In the genomic region with DNA sequence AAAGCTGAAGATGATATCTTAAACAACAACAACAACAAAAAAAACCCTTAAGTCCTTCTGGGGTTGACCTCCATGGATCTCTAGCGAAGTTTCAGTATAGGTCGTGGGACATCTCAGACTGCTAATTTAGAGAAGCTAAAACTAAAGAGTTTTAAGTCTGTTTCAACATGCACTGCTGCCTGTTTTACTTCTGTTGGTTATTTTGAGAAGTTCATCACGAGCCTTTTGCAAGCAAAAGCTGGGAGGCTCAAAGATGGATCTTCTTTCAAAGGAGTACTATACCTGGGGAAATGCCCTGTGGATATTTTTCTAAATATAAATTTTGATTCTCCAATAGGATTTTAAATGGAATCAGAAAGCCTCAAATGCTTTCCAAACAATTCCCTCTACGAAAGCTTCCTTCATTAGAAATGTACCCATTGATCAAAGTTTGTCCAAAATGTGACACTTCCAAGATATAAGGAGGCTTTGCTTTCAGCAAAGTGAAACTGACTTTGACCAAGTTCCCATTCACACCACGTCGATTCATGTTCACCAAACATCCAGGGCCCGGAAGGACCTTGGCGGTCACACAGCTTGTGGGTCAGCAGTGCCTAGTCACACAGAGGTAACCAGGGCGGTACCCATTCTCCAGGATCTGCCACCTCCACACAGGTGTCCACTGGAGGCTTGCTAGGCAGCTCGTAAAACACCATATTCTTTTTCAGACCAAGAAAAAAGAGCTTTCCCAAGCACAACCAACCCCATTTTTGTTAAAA, we compare ENCODE assay signal across 18 cellular contexts.
DNase-seq lines count a peak whose midpoint lies in the region; ATAC-seq and TF ChIP-seq lines count a peak whose summit lies in the region.
"Had no signal": no experiment of that assay in that cellular context is flagged by ENCODE, and none has a peak within 500 bp of the region (broad histone marks: within the 10 kb centered on the region; RNA-seq: fewer than 3 reads in every experiment).

No MANE protein-coding gene starts in this region.

- peak overlapping the region in 1 of 10 donors; percentile 13 for H3K4me3 ChIP-seq in heart right ventricle
- H3K4me3 ChIP-seq in dorsolateral prefrontal cortex, result peak overlapping the region in 3 of 59 donors; percentile 0 to 8 (median 3)
- H3K4me3 ChIP-seq: A549, PC-9, SK-N-MC had no signal

- CTCF ChIA-PET in GM10248 (lab: Yijun Ruan, JAX), result interaction anchor here (1.4 kb wide), 1 partner anchor 17 kb away, joined by 4 read pairs; no protein-coding TSS in a partner anchor

- POLR2A ChIA-PET in GM10248 (lab: Yijun Ruan, JAX), result no interaction called here

- peak overlapping the region in 9 of 10 donors; percentile 1 to 71 (median 24) for H3K27ac ChIP-seq in heart right ventricle
- H3K27ac ChIP-seq in dorsolateral prefrontal cortex, result peak overlapping the region in 57 of 59 donors; percentile 26 to 100 (median 96)
- H3K27ac ChIP-seq in temporal lobe (ENCODE audit: low read depth, low read length), result peak overlapping the region; percentile 96
- H3K27ac ChIP-seq: A549, PC-9, SK-N-MC had no signal

- no peaks in the 10 kb centered on the region for H3K36me3 ChIP-seq in heart right ventricle

- 78 to 85% methylated on average over 10 of the region's 10 CpGs for WGBS in heart right ventricle, 2 donors

- DNase-seq in heart right ventricle (no peak), Right ventricle myocardium inferior (ENCODE audit: missing footprints) (no peak), NOMO-1 treated with DMSO at 0.1 percent for 48 hours (lab: John Stamatoyannopoulos, UW; ENCODE audit: unreplicated experiment) (peak; percentile 22), dorsolateral prefrontal cortex (no peak), GM10248 (ENCODE audit: extremely low spot score) (no peak)
- DNase-seq: AML-193, DMS79, Karpas-422, NCI-H1436, NCI-H2029 treated with DMSO at 0.1 percent for 48 hours, NCI-H510A, NCI-H82 had no signal

- TF ChIP-seq CTCF in heart right ventricle (IDR thresholded peaks at IDR 0.05) (no peak), dorsolateral prefrontal cortex (IDR thresholded peaks at IDR 0.05 in 54 of 56, conservative IDR thresholded peaks at IDR 0.05 in 2 of 56; ENCODE audit: low read depth in 1 of 56, partially characterized antibody in 56 of 56) (no peak), GM10248 (IDR thresholded peaks at IDR 0.05; ENCODE audit: control extremely low read depth, extremely low read depth, low read depth, missing control alignments) (no peak)

- no peaks in the 10 kb centered on the region for H3K27me3 ChIP-seq in heart right ventricle
- no peaks in the 10 kb centered on the region for H3K27me3 ChIP-seq in dorsolateral prefrontal cortex

- no peaks in the 10 kb centered on the region for H3K9me3 ChIP-seq in heart right ventricle
- H3K9me3 ChIP-seq: A549 had no signal

- intact Hi-C loops in heart right ventricle (cut with DNase I), result loop anchor here in 2 of 10 donors (10.0 kb wide), 1 partner anchor 135 kb away; no protein-coding TSS in a partner anchor
- intact Hi-C loops in Right ventricle myocardium inferior (cut with DNase I), result no loop called here
- intact Hi-C loops in dorsolateral prefrontal cortex (cut with DNase I), result loop anchor here in 1 of 2 donors (5.0 kb wide), 1 partner anchor 62 kb away; no protein-coding TSS in a partner anchor

- peaks cover 5 to 54% (median 35%) of the 10 kb centered on the region in 9 donors for H3K4me1 ChIP-seq in heart right ventricle

- ATAC-seq in heart right ventricle (peak in 1 of 8 donors; percentile 20), Right ventricle myocardium inferior (no peak), HG03565 (IDR thresholded peaks at IDR 0.05; ENCODE audit: unreplicated experiment) (no peak), GM19023 (IDR thresholded peaks at IDR 0.05; ENCODE audit: unreplicated experiment) (no peak)
- ATAC-seq: A549 had no signal

Comparison
In these comparisons a context has a peak if more than half of its experiments do, and no peak if none do; other contexts are left out.
1. H3K27ac ChIP-seq: peak in every context shown above with its lines; median percentile 96 in dorsolateral prefrontal cortex; 96 in temporal lobe; 24 in heart right ventricle.